16 cellular contexts compared by ENCODE assay signal in genomic region chr15:88003928-88004327, GRCh38.
A peak's percentile ranks its signal among the peaks of the same experiment; 100 is the strongest.
DNase-seq lines count a peak whose midpoint lies in the region; ATAC-seq and TF ChIP-seq lines count a peak whose summit lies in the region.
"Had no signal": no experiment of that assay in that cellular context is flagged by ENCODE, and none has a peak within 500 bp of the region (broad histone marks: within the 10 kb centered on the region; RNA-seq: fewer than 3 reads in every experiment).

No MANE protein-coding gene starts in this region.

- H4K20me1 ChIP-seq in H9 (ENCODE audit: control insufficient read depth, insufficient read depth, insufficient read length) = no peaks in the 10 kb centered on the region
- no peaks in the 10 kb centered on the region for H4K20me1 ChIP-seq in OCI-LY1 (ENCODE audit: insufficient read depth, low read length)
- H4K20me1 ChIP-seq in Karpas-422 (ENCODE audit: insufficient read depth, low read depth, low read length) = no peaks in the 10 kb centered on the region
- H4K20me1 ChIP-seq: BLaER1 had no signal

- H3K4me3 Mint-ChIP-seq in H9 = no peak overlapping the region
- H3K4me3 Mint-ChIP-seq in endodermal cell = no peak overlapping the region
- H3K4me3 Mint-ChIP-seq: T-cell had no signal

- H3K4me1 Mint-ChIP-seq in H9 = peaks cover 0 to 3% of the 10 kb centered on the region in 2 experiments; a peak in 1 of 4 replicates
- no peaks in the 10 kb centered on the region for H3K4me1 Mint-ChIP-seq in endodermal cell
- H3K4me1 Mint-ChIP-seq: T-cell had no signal

- H3K14ac ChIP-seq in H9 (ENCODE audit: insufficient read depth, low read length) = no peak overlapping the region

- H3K23me2 ChIP-seq in H9 (ENCODE audit: insufficient read length, low read depth, low read length, poor library complexity, severe bottlenecking) = no peaks in the 10 kb centered on the region

- no peak overlapping the region for H3K23ac ChIP-seq in H9 (ENCODE audit: insufficient read length, low read depth, low read length)

- no peaks in the 10 kb centered on the region for H3F3A ChIP-seq in OCI-LY1 (ENCODE audit: insufficient read depth, low read length)

- H3K4me3 ChIP-seq in OCI-LY1 (ENCODE audit: low read depth, low read length, poor library complexity, severe bottlenecking) = no peak overlapping the region
- no peak overlapping the region for H3K4me3 ChIP-seq in endodermal cell (ENCODE audit: low read length)
- no peak overlapping the region for H3K4me3 ChIP-seq in thoracic aorta
- H3K4me3 ChIP-seq in Karpas-422 (ENCODE audit: low read length) = no peak overlapping the region
- H3K4me3 ChIP-seq: BLaER1, SK-N-MC had no signal

- no peak overlapping the region for H3K4ac ChIP-seq in H9 (ENCODE audit: low read depth, low read length)

- no peaks in the 10 kb centered on the region for H3K36me3 ChIP-seq in OCI-LY1 (ENCODE audit: insufficient read depth, low read length)
- no peaks in the 10 kb centered on the region for H3K36me3 ChIP-seq in endodermal cell (ENCODE audit: control insufficient read depth, insufficient read depth, low read length)
- no peaks in the 10 kb centered on the region for H3K36me3 ChIP-seq in thoracic aorta
- no peaks in the 10 kb centered on the region for H3K36me3 ChIP-seq in Karpas-422 (ENCODE audit: insufficient read depth, low read length)
- H3K36me3 ChIP-seq: BLaER1 had no signal

- no peaks in the 10 kb centered on the region for H3K27me3 Mint-ChIP-seq in H9 (ENCODE audit: low read depth)
- H3K27me3 Mint-ChIP-seq in endodermal cell (ENCODE audit: insufficient read depth) = peaks cover 7% of the 10 kb centered on the region

- H4K8ac ChIP-seq in H9 (replicated peaks; ENCODE audit: insufficient read length, low read depth, low read length) = no peak overlapping the region

- H2BK12ac ChIP-seq in H9 (ENCODE audit: insufficient read length, low read depth, low read length) = no peak overlapping the region

- H3K9me3 ChIP-seq in H9 (ENCODE audit: control insufficient read depth, low read depth, low read length) (no peaks in the 10 kb centered on the region), OCI-LY1 (ENCODE audit: low read length) (no peaks in the 10 kb centered on the region), endodermal cell (ENCODE audit: control insufficient read depth, low read length) (peaks cover 10% of the 10 kb centered on the region), thoracic aorta (no peaks in the 10 kb centered on the region), Karpas-422 (ENCODE audit: low read length) (peaks cover 5% of the 10 kb centered on the region; the same call in 1 of the 2 replicates)

- no peak overlapping the region for H2BK120ac ChIP-seq in H9 (ENCODE audit: low read depth, low read length, poor library complexity, severe bottlenecking)

- no peak overlapping the region for H2BK5ac ChIP-seq in H9 (ENCODE audit: insufficient read length, low read length)

- H2BK20ac ChIP-seq in H9 (ENCODE audit: low read depth, low read length, poor library complexity, severe bottlenecking) = no peak overlapping the region

- H3K4me2 ChIP-seq in H9 (ENCODE audit: insufficient read depth, insufficient read length, low read length) (no peak overlapping the region), OCI-LY1 (ENCODE audit: low read length) (no peak overlapping the region), Karpas-422 (ENCODE audit: low read depth, low read length, poor library complexity, severe bottlenecking) (no peak overlapping the region)
- H3K4me2 ChIP-seq: BLaER1 had no signal

- no peaks in the 10 kb centered on the region for H3K79me2 ChIP-seq in H9 (ENCODE audit: insufficient read depth, low read length)
- no peaks in the 10 kb centered on the region for H3K79me2 ChIP-seq in OCI-LY1 (ENCODE audit: insufficient read depth, low read length)
- H3K79me2 ChIP-seq in Karpas-422 (ENCODE audit: low read length) = no peaks in the 10 kb centered on the region

- H3K9me2 ChIP-seq in OCI-LY1 (ENCODE audit: low read depth, low read length) (no peaks in the 10 kb centered on the region), Karpas-422 (replicated peaks; ENCODE audit: insufficient read depth, low read length) (no peaks in the 10 kb centered on the region; the same call in 1 of the 2 replicates)

- no peak overlapping the region for H2AFZ ChIP-seq in H9 (ENCODE audit: low read length)
- no peak overlapping the region for H2AFZ ChIP-seq in OCI-LY1 (ENCODE audit: low read length)
- H2AFZ ChIP-seq in Karpas-422 (ENCODE audit: low read length) = no peak overlapping the region

- H3K27me3 ChIP-seq in H9 (ENCODE audit: insufficient read depth, low read length) = no peaks in the 10 kb centered on the region
- H3K27me3 ChIP-seq in OCI-LY1 (ENCODE audit: insufficient read depth, low read length) = no peaks in the 10 kb centered on the region
- peaks cover 19% of the 10 kb centered on the region for H3K27me3 ChIP-seq in endodermal cell (ENCODE audit: control insufficient read depth, insufficient read depth, low read length, poor library complexity, severe bottlenecking)
- H3K27me3 ChIP-seq in thoracic aorta (replicated peaks; ENCODE audit: insufficient read depth) = no peaks in the 10 kb centered on the region
- no peaks in the 10 kb centered on the region for H3K27me3 ChIP-seq in Karpas-422 (ENCODE audit: low read length)
- H3K27me3 ChIP-seq: BLaER1 had no signal

- H3K79me1 ChIP-seq in H9 (ENCODE audit: insufficient read depth, low read depth, low read length, poor library complexity, severe bottlenecking) = no peaks in the 10 kb centered on the region

- H3K9ac ChIP-seq in H9 (ENCODE audit: extremely low read depth, insufficient read length, low read length) (no peak overlapping the region), OCI-LY1 (ENCODE audit: low read length) (no peak overlapping the region), endodermal cell (ENCODE audit: extremely low read depth, low read length, poor library complexity, severe bottlenecking) (no peak overlapping the region), Karpas-422 (ENCODE audit: low read length) (no peak overlapping the region)
- H3K9ac ChIP-seq: BLaER1 had no signal

- H4K5ac ChIP-seq in H9 (ENCODE audit: insufficient read length, low read depth, low read length) = no peak overlapping the region

- H3K9me3 Mint-ChIP-seq in H9 = peaks cover 6% of the 10 kb centered on the region in 2 experiments
- H3K9me3 Mint-ChIP-seq in endodermal cell = no peaks in the 10 kb centered on the region
- H3K9me3 Mint-ChIP-seq: T-cell had no signal

- H3K27ac ChIP-seq in H9 (ENCODE audit: insufficient read length, low read depth, low read length) (no peak overlapping the region), OCI-LY1 (ENCODE audit: low read depth, low read length, poor library complexity, severe bottlenecking) (no peak overlapping the region), endodermal cell (ENCODE audit: low read depth, low read length) (no peak overlapping the region), thoracic aorta (peak overlapping the region; percentile 23 to 75), Karpas-422 (ENCODE audit: low read length) (no peak overlapping the region)
- H3K27ac ChIP-seq: BLaER1, SK-N-MC had no signal

- ATAC-seq in thoracic aorta (ENCODE audit: insufficient number of reproducible peaks, low FRiP score, low read depth) (no peak), GM18511 (IDR thresholded peaks at IDR 0.05; ENCODE audit: unreplicated experiment) (no peak)
- ATAC-seq: T-cell had no signal

- H3K27ac Mint-ChIP-seq in H9 (no peak overlapping the region), endodermal cell (no peak overlapping the region)
- H3K27ac Mint-ChIP-seq: T-cell had no signal

- H3T11ph ChIP-seq in H9 (ENCODE audit: low read length) = no peak overlapping the region

- no peaks in the 10 kb centered on the region for H3K36me3 Mint-ChIP-seq in H9 (ENCODE audit: insufficient read depth in 1 of 3, low read depth in 3 of 3)
- H3K36me3 Mint-ChIP-seq in endodermal cell (ENCODE audit: low read depth) = no peaks in the 10 kb centered on the region
- H3K36me3 Mint-ChIP-seq: T-cell had no signal

- H3K18ac ChIP-seq in H9 (ENCODE audit: insufficient read length, low read depth, low read length) = no peak overlapping the region

- H3K56ac ChIP-seq in H9 (ENCODE audit: insufficient read length, low read depth, low read length) = no peak overlapping the region

- H3K4me1 ChIP-seq in H9 (ENCODE audit: insufficient read depth, low read length) = no peaks in the 10 kb centered on the region
- H3K4me1 ChIP-seq in OCI-LY1 (ENCODE audit: insufficient read depth, low read length, severe bottlenecking) = no peaks in the 10 kb centered on the region
- no peaks in the 10 kb centered on the region for H3K4me1 ChIP-seq in endodermal cell (ENCODE audit: control insufficient read depth, insufficient read depth, low read length)
- peaks cover 0 to 44% of the 10 kb centered on the region in 2 donors for H3K4me1 ChIP-seq in thoracic aorta (ENCODE audit: control insufficient read depth in 1 of 2, low read depth in 2 of 2)
- peaks cover 7% of the 10 kb centered on the region for H3K4me1 ChIP-seq in Karpas-422 (ENCODE audit: low read length)

- DNase-seq in H9 (peak; percentile 40), endodermal cell (peak; percentile 58), thoracic aorta (ENCODE audit: low spot score) (no peak), Karpas-422 (no peak), NCI-H345 (lab: John Stamatoyannopoulos, UW) (no peak)
- DNase-seq: DMS 273 treated with DMSO at 0.1 percent for 48 hours, HCEC 1CT, IMR-90, NCI-H2107, NCI-H774, OCI-M1, T-cell had no signal

- H4K91ac ChIP-seq in H9 (ENCODE audit: insufficient read length, low read depth, low read length) = no peak overlapping the region

- no peak overlapping the region for H2AK5ac ChIP-seq in H9 (ENCODE audit: insufficient read length, low read length)

- no peak overlapping the region for H2BK15ac ChIP-seq in H9 (ENCODE audit: low read depth, low read length)

- TF ChIP-seq CTCF in H9 (conservative IDR thresholded peaks at IDR 0.05) (peak; percentile 63), OCI-LY1 (IDR thresholded peaks at IDR 0.05; ENCODE audit: low read length) (peak; percentile 21), endodermal cell (conservative IDR thresholded peaks at IDR 0.05) (peak; percentile 75), thoracic aorta (IDR thresholded peaks at IDR 0.05) (no peak)

- no CpG with 5 or more reads among the region's 1 CpG for WGBS in H9 (ENCODE audit: extremely low coverage, insufficient read length, low lambda C conversion rate)
- 76 to 100% methylated on average over 1 of the region's 1 CpG for WGBS in endodermal cell (ENCODE audit: insufficient coverage in 1 of 2, insufficient read length in 1 of 2), 2 experiments

Comparison
In these comparisons a context has a peak if more than half of its experiments do, and no peak if none do; other contexts are left out.
1. DNase-seq: peak in H9 (single experiment) and endodermal cell (single experiment); none in thoracic aorta (single experiment), Karpas-422 (single experiment) and NCI-H345 (single experiment).
2. H3K27ac ChIP-seq: peak in thoracic aorta (2 of 2); none in H9 (single experiment), OCI-LY1 (single experiment), endodermal cell (single experiment) and Karpas-422 (single experiment).